Comparison of ENCODE assay signal across 10 cellular contexts in the genomic region with DNA sequence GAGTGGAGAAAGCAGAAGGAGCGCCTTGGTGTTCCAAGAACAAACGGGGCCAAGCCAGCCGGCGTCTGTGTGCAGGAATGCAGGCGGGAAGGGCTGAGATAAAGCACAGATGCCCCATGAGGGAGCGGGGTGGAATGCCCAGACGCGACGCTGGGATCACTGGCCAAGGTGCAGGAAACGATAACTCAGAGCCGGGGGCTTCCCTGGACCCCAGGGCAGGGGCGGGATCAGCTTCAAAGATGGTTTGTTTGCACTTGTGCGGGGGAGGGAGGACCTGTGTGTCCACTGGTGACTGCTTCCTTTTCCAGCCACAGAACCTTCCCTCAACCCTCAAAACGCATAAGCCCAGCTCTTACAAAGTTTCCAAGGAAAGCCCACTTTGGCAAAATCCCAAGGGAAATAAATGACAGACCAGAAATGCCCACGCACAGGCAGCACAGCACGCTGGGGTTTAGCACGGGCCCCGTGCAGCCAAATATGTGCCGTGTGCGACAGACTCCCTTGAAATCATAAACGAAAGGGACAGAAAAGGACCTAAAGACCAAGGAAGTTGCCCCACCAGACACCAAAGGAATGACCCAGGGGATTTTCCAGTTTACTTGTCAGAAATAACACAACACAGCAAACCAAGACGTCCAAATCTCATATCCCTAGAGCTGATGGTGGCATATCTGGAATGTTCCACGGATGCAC.
DNase-seq lines count a peak whose midpoint lies in the region; ATAC-seq lines count a peak whose summit lies in the region.
"Had no signal": no experiment of that assay in that cellular context is flagged by ENCODE, and none has a peak within 500 bp of the region (broad histone marks: within the 10 kb centered on the region; RNA-seq: fewer than 3 reads in every experiment).

No MANE protein-coding gene starts in this region.

- peaks cover 43% of the 10 kb centered on the region for H3K4me1 Mint-ChIP-seq in activated naive CD4-positive, alpha-beta T cell treated with anti-CD3 and anti-CD28 coated beads, Interleukin-2, amount 50 U/mL, for 24 hours
- H3K4me1 Mint-ChIP-seq in natural killer cell treated with Interleukin-12 subunit alpha and Interleukin-12 subunit beta and Interleukin-15 and Interleukin-18, amount 100 ng/mL, for 72 hours (ENCODE audit: low read depth in 2 of 2) = peaks cover 82 to 85% of the 10 kb centered on the region in 2 donors

- H3K27ac ChIP-seq in aorta (ENCODE audit: low read depth in 1 of 2, low read length in 2 of 2) = peak overlapping the region in 1 of 2 donors; percentile 81

- no peaks in the 10 kb centered on the region for H3K36me3 ChIP-seq in aorta (ENCODE audit: control insufficient read depth in 1 of 2, insufficient read depth in 2 of 2, low read length in 1 of 2)

- WGBS in aorta, 2 donors = 5% methylated on average over 23 of the region's 23 CpGs

- H3K27ac Mint-ChIP-seq in activated naive CD4-positive, alpha-beta T cell treated with anti-CD3 and anti-CD28 coated beads, Interleukin-2, amount 50 U/mL, for 24 hours = peak overlapping the region; percentile 37
- H3K27ac Mint-ChIP-seq in natural killer cell treated with Interleukin-12 subunit alpha and Interleukin-12 subunit beta and Interleukin-15 and Interleukin-18, amount 100 ng/mL, for 72 hours = peak overlapping the region; percentile 92 to 98
- H3K27ac Mint-ChIP-seq: dendritic cell treated with granulocyte-macrophage colony-stimulating factor and Interleukin-4, amounts not matched to agents 40 ng/mL and 50 ng/mL, for 4 days had no signal

- no peaks in the 10 kb centered on the region for H3K9me3 ChIP-seq in aorta (ENCODE audit: control insufficient read depth, low read length)

- intact Hi-C loops in aorta (cut with DNase I) = no loop called here

- H3K4me3 ChIP-seq in aorta (ENCODE audit: low read length in 2 of 2) = no peak overlapping the region

- DNase-seq in activated naive CD4-positive, alpha-beta T cell (lab: John Stamatoyannopoulos, UW) = no peak
- peak; percentile 33 for DNase-seq in fibroblast of peridontal ligament (ENCODE audit: extremely low read depth)
- DNase-seq in natural killer cell treated with Interleukin-12 subunit alpha and Interleukin-12 subunit beta and Interleukin-15 and Interleukin-18, amount 100 ng/mL, for 72 hours (ENCODE audit: low spot score) = no peak
- DNase-seq in aorta = peak; percentile 71 to 85
- DNase-seq: NCI-H446 treated with DMSO at 0.1 percent for 48 hours had no signal

- ATAC-seq in natural killer cell treated with Interleukin-12 subunit alpha and Interleukin-12 subunit beta and Interleukin-15 and Interleukin-18, amount 100 ng/mL, for 72 hours = no peak
- ATAC-seq in aorta (ENCODE audit: low FRiP score) = peak; percentile 70
- ATAC-seq in HG03521 (IDR thresholded peaks at IDR 0.05; ENCODE audit: unreplicated experiment) = no peak
- ATAC-seq in GM19452 (IDR thresholded peaks at IDR 0.05; ENCODE audit: unreplicated experiment) = no peak
- ATAC-seq in GM21423 (IDR thresholded peaks at IDR 0.05; ENCODE audit: unreplicated experiment) = no peak

- H3K27me3 ChIP-seq in aorta (ENCODE audit: control insufficient read depth in 1 of 2, insufficient read depth in 2 of 2, low read length in 1 of 2) = no peaks in the 10 kb centered on the region

- no peaks in the 10 kb centered on the region for H3K27me3 Mint-ChIP-seq in activated naive CD4-positive, alpha-beta T cell treated with anti-CD3 and anti-CD28 coated beads, Interleukin-2, amount 50 U/mL, for 24 hours
- H3K27me3 Mint-ChIP-seq in natural killer cell treated with Interleukin-12 subunit alpha and Interleukin-12 subunit beta and Interleukin-15 and Interleukin-18, amount 100 ng/mL, for 72 hours = no peaks in the 10 kb centered on the region

- H3K4me1 ChIP-seq in aorta (ENCODE audit: control insufficient read depth in 1 of 2, insufficient read depth in 2 of 2, low read length in 2 of 2) = no peaks in the 10 kb centered on the region

- H3K4me3 Mint-ChIP-seq in activated naive CD4-positive, alpha-beta T cell treated with anti-CD3 and anti-CD28 coated beads, Interleukin-2, amount 50 U/mL, for 24 hours = no peak overlapping the region
- no peak overlapping the region for H3K4me3 Mint-ChIP-seq in natural killer cell treated with Interleukin-12 subunit alpha and Interleukin-12 subunit beta and Interleukin-15 and Interleukin-18, amount 100 ng/mL, for 72 hours
- H3K4me3 Mint-ChIP-seq: dendritic cell treated with granulocyte-macrophage colony-stimulating factor and Interleukin-4, amounts not matched to agents 40 ng/mL and 50 ng/mL, for 4 days had no signal

- peaks cover 13% of the 10 kb centered on the region for H3K36me3 Mint-ChIP-seq in activated naive CD4-positive, alpha-beta T cell treated with anti-CD3 and anti-CD28 coated beads, Interleukin-2, amount 50 U/mL, for 24 hours
- H3K36me3 Mint-ChIP-seq in natural killer cell treated with Interleukin-12 subunit alpha and Interleukin-12 subunit beta and Interleukin-15 and Interleukin-18, amount 100 ng/mL, for 72 hours = peaks cover 35% of the 10 kb centered on the region

- H3K9me3 Mint-ChIP-seq in activated naive CD4-positive, alpha-beta T cell treated with anti-CD3 and anti-CD28 coated beads, Interleukin-2, amount 50 U/mL, for 24 hours = no peaks in the 10 kb centered on the region
- H3K9me3 Mint-ChIP-seq in natural killer cell treated with Interleukin-12 subunit alpha and Interleukin-12 subunit beta and Interleukin-15 and Interleukin-18, amount 100 ng/mL, for 72 hours = no peaks in the 10 kb centered on the region
- H3K9me3 Mint-ChIP-seq: dendritic cell treated with granulocyte-macrophage colony-stimulating factor and Interleukin-4, amounts not matched to agents 40 ng/mL and 50 ng/mL, for 4 days had no signal

Comparison
In these comparisons a context has a peak if more than half of its experiments do, and no peak if none do; other contexts are left out.
1. DNase-seq: peak in fibroblast of peridontal ligament (single experiment) and aorta (2 of 2); none in activated naive CD4-positive, alpha-beta T cell (0 of 4) and natural killer cell treated with Interleukin-12 subunit alpha and Interleukin-12 subunit beta and Interleukin-15 and Interleukin-18, amount 100 ng/mL, for 72 hours (single experiment).